Comparison of ENCODE assay signal across 8 cellular contexts in genomic region chr7:128406147-128406985, GRCh38. TPM values are rescaled to one million over a fixed set of nuclear protein-coding genes. Genes with fewer than 3 reads are reported as not detected.
DNase-seq lines count a peak whose midpoint lies in the region; ATAC-seq and TF ChIP-seq lines count a peak whose summit lies in the region.

No MANE protein-coding gene starts in this region.

- no peaks in the 10 kb centered on the region for H3K9me3 ChIP-seq in SJSA1 (replicated peaks)
- no peaks in the 10 kb centered on the region for H3K9me3 ChIP-seq in smooth muscle cell (replicated peaks; ENCODE audit: low read depth)

- peaks cover 20% of the 10 kb centered on the region for H3F3A ChIP-seq in smooth muscle cell (ENCODE audit: low read depth)

- peaks cover 8% of the 10 kb centered on the region for H3K79me2 ChIP-seq in smooth muscle cell (ENCODE audit: low read depth)

- H3K4me2 ChIP-seq in smooth muscle cell = peak overlapping the region; percentile 95

- TF ChIP-seq CTCF in fibroblast of the aortic adventitia (IDR thresholded peaks at IDR 0.05; ENCODE audit: insufficient read depth, low read length) (no peak), smooth muscle cell (IDR thresholded peaks at IDR 0.05; ENCODE audit: borderline replicate concordance, insufficient read depth, poor library complexity, severe bottlenecking) (no peak)

- H3K27me3 ChIP-seq in SJSA1 (replicated peaks) (no peaks in the 10 kb centered on the region), smooth muscle cell (ENCODE audit: low read depth) (no peaks in the 10 kb centered on the region)

- no peak overlapping the region for H3K27ac ChIP-seq in SJSA1
- H3K27ac ChIP-seq in smooth muscle cell (ENCODE audit: low read depth) = no peak overlapping the region

- WGBS in smooth muscle cell (ENCODE audit: low lambda C conversion rate) = 25% methylated on average over 24 of the region's 29 CpGs

- peak; percentile 44 for DNase-seq in DMS 273 (lab: John Stamatoyannopoulos, UW; ENCODE audit: unreplicated experiment)
- DNase-seq in DMS 273 treated with DMSO at 0.1 percent for 48 hours (lab: John Stamatoyannopoulos, UW) = no peak
- DNase-seq in SJSA1 (ENCODE audit: low read depth in 1 of 2, low spot score in 2 of 2) = no peak
- DNase-seq in fibroblast of the aortic adventitia (ENCODE audit: low read depth) = no peak
- DNase-seq in smooth muscle cell (lab: John Stamatoyannopoulos, UW; ENCODE audit: unreplicated experiment) = no peak
- DNase-seq in NCI-H2081 treated with DMSO at 0.1 percent for 48 hours (lab: John Stamatoyannopoulos, UW) = no peak
- DNase-seq in NCI-H2081 (lab: John Stamatoyannopoulos, UW) = no peak

- H3K9ac ChIP-seq in smooth muscle cell (ENCODE audit: low read depth) = no peak overlapping the region

- H3K4me1 ChIP-seq in SJSA1 (replicated peaks) (peaks cover 25% of the 10 kb centered on the region), smooth muscle cell (ENCODE audit: low read depth) (peaks cover 35% of the 10 kb centered on the region)

- H3K4me3 ChIP-seq in SJSA1 (peak overlapping the region; percentile 95), fibroblast of the aortic adventitia (ENCODE audit: low read depth, low read length) (peak overlapping the region; percentile 51), smooth muscle cell (peak overlapping the region; percentile 73)

- H3K36me3 ChIP-seq in SJSA1 = peaks cover 6% of the 10 kb centered on the region
- H3K36me3 ChIP-seq in smooth muscle cell (ENCODE audit: low read depth) = no peaks in the 10 kb centered on the region

- no peak for ATAC-seq in GM21390 (IDR thresholded peaks at IDR 0.05; ENCODE audit: unreplicated experiment)

- H4K20me1 ChIP-seq in smooth muscle cell (ENCODE audit: low read depth) = peaks cover 16% of the 10 kb centered on the region

- H2AFZ ChIP-seq in smooth muscle cell (ENCODE audit: low read depth) = no peak overlapping the region

RNA-seq across cellular contexts. Expression of gene IMPDH1, which starts 3.4 kb away (rescaled TPM):
- total RNA-seq in SJSA1 (2014; rRNA removed; shearing (Covaris generic)) = 53.6 and 54.0 TPM in 2 replicates
- 22.3 and 37.2 TPM in 2 replicates for total RNA-seq in fibroblast of the aortic adventitia (ENCODE audit: low replicate concordance)
- 48.4 and 56.0 TPM in 2 replicates for total RNA-seq in smooth muscle cell
- polyA plus RNA-seq in smooth muscle cell = 99.4 and 129 TPM in 2 replicates

RNA-seq across cellular contexts. Expression of gene PRRT4, which starts 44.9 kb away (rescaled TPM):
- not detected in 2 replicates for total RNA-seq in SJSA1 (2014; rRNA removed; shearing (Covaris generic))
- total RNA-seq in fibroblast of the aortic adventitia (ENCODE audit: low replicate concordance) (0.27 and 0.82 TPM in 2 replicates), smooth muscle cell (0.09 and 2.5 TPM in 2 replicates)
- 0.83 and 1.5 TPM in 2 replicates for polyA plus RNA-seq in smooth muscle cell

RNA-seq across cellular contexts. Expression of gene HILPDA, which starts 49.3 kb away (rescaled TPM):
- total RNA-seq in SJSA1 (2014; rRNA removed; shearing (Covaris generic)) = 7.7 and 10.7 TPM in 2 replicates
- total RNA-seq in fibroblast of the aortic adventitia (ENCODE audit: low replicate concordance) (17.3 and 25.3 TPM in 2 replicates), smooth muscle cell (37.5 and 45.1 TPM in 2 replicates)
- polyA plus RNA-seq in smooth muscle cell = 90.2 and 109 TPM in 2 replicates
